Comparison of ENCODE assay signal across 7 cellular contexts in genomic region chr11:117095301-117096139, GRCh38. TPM values are rescaled to one million over a fixed set of nuclear protein-coding genes. Genes with fewer than 3 reads are reported as not detected.
DNase-seq lines count a peak whose midpoint lies in the region; ATAC-seq and TF ChIP-seq lines count a peak whose summit lies in the region.

No MANE protein-coding gene starts in this region.

- ATAC-seq in Panc1 (no peak), HG03460 (IDR thresholded peaks at IDR 0.05; ENCODE audit: unreplicated experiment) (no peak), GM21576 (IDR thresholded peaks at IDR 0.05; ENCODE audit: unreplicated experiment) (no peak)

- in situ Hi-C loops in Panc1 (cut with HindIII; ENCODE audit: low pct_unique_long_range_greater_than_20kb, low sequenced_read_pairs), result no loop called here

- CTCF ChIA-PET in Panc1 (lab: Charles Lee), result no interaction called here

- H3K4me1 ChIP-seq in Panc1 (ENCODE audit: control insufficient read depth, insufficient read depth, low read length), result peaks cover 33% of the 10 kb centered on the region

- peak overlapping the region; percentile 76 for H3K27ac ChIP-seq in Panc1 (ENCODE audit: low read length)

- H3K4me3 ChIP-seq in Panc1 (ENCODE audit: low read depth in 2 of 2, low read length in 2 of 2) (peak overlapping the region; percentile 61 to 93; a peak in 2 of 4 replicates), epithelial cell of proximal tubule (ENCODE audit: low read depth, low read length) (peak overlapping the region; percentile 9)

- TF ChIP-seq CTCF in Panc1 (IDR thresholded peaks at IDR 0.05) (no peak), epithelial cell of proximal tubule (conservative IDR thresholded peaks at IDR 0.05; ENCODE audit: low read depth, low read length) (no peak)

- DNase-seq in HCEC 1CT (peak; percentile 56), Panc1 (ENCODE audit: low read depth, low spot score) (no peak), epithelial cell of proximal tubule (ENCODE audit: low read depth) (no peak), putamen (ENCODE audit: low spot score) (peak; percentile 47), hepatic stellate cell (ENCODE audit: low spot score) (no peak)

- POLR2A ChIA-PET in Panc1 (lab: Charles Lee), result interaction anchor here (0.5 to 0.7 kb wide), 4 partner anchors 10 to 71 kb away, joined by 3 to 6 read pairs (median 4); no protein-coding TSS in a partner anchor

- H3K27me3 ChIP-seq in Panc1 (ENCODE audit: control insufficient read depth, insufficient read depth, low read length), result no peaks in the 10 kb centered on the region

- intact Hi-C loops in Panc1 (cut with micrococcal nuclease; ENCODE audit: unreplicated experiment), result no loop called here

- H3K9me3 ChIP-seq in Panc1 (ENCODE audit: control insufficient read depth, insufficient read depth, low read depth, low read length), result no peaks in the 10 kb centered on the region

- H3K36me3 ChIP-seq in Panc1 (ENCODE audit: control insufficient read depth, insufficient read depth, low read length), result no peaks in the 10 kb centered on the region

- BruUV-seq in Panc1 (replicated peaks; lab: Mats Ljungman, UMichigan), result no TSS peak

RNA-seq across cellular contexts. Expression of gene SIK3, which starts 2.7 kb away (rescaled TPM):
- total RNA-seq in Panc1 (2021; ENCODE audit: unreplicated experiment), result 39.7 TPM
- 24.4 TPM for polyA plus RNA-seq in Panc1 (2012; ENCODE audit: insufficient read length)
- 13.6 and 17.6 TPM in 2 replicates for total RNA-seq in epithelial cell of proximal tubule

RNA-seq across cellular contexts. Expression of gene PAFAH1B2, which starts 48.6 kb away (rescaled TPM):
- 179 TPM for total RNA-seq in Panc1 (2021; ENCODE audit: unreplicated experiment)
- 118 TPM for polyA plus RNA-seq in Panc1 (2012; ENCODE audit: insufficient read length)
- total RNA-seq in epithelial cell of proximal tubule, result 95.4 and 103 TPM in 2 replicates

Comparison
In these comparisons a context has a peak if more than half of its experiments do, and no peak if none do; other contexts are left out.
1. DNase-seq: peak in HCEC 1CT (single experiment) and putamen (single experiment); none in Panc1 (single experiment), epithelial cell of proximal tubule (single experiment) and hepatic stellate cell (single experiment).